Comparison of ENCODE assay signal across 1 cellular context in genomic region chr9:137194388-137194787, GRCh38.
TF ChIP-seq lines count a peak whose summit lies in the region.

No MANE protein-coding gene starts in this region.

TF ChIP-seq in HepG2, 621 proteins besides CTCF, POLR2A, EP300 and RAD21:
- no peak for TF ChIP-seq ZNF451 (CRISPR knock-in tag; IDR thresholded peaks at IDR 0.05)
- no peak for TF ChIP-seq HMG20B (CRISPR knock-in tag; conservative IDR thresholded peaks at IDR 0.05)
- no peak for TF ChIP-seq ZNF597 (CRISPR knock-in tag; IDR thresholded peaks at IDR 0.05)
- TF ChIP-seq ZFP37 (CRISPR knock-in tag; IDR thresholded peaks at IDR 0.05; ENCODE audit: borderline replicate concordance), result no peak
- no peak for TF ChIP-seq ZMYM4 (CRISPR knock-in tag; IDR thresholded peaks at IDR 0.05)
- TF ChIP-seq RCOR2 (CRISPR knock-in tag; IDR thresholded peaks at IDR 0.05), result no peak
- TF ChIP-seq TGIF2 (CRISPR knock-in tag; IDR thresholded peaks at IDR 0.05), result no peak
- no peak for TF ChIP-seq FIP1L1 (IDR thresholded peaks at IDR 0.05; ENCODE audit: borderline replicate concordance, insufficient read depth, low read depth, low read length)
- no peak for TF ChIP-seq ZFP36 (IDR thresholded peaks at IDR 0.05; ENCODE audit: borderline replicate concordance, low read depth, low read length, partially characterized antibody)
- no peak for TF ChIP-seq KDM1A (CRISPR knock-in tag; IDR thresholded peaks at IDR 0.05)
- no peak for TF ChIP-seq PRDM4 (CRISPR knock-in tag; IDR thresholded peaks at IDR 0.05; ENCODE audit: borderline replicate concordance)
- TF ChIP-seq HNRNPH1 (optimal IDR thresholded peaks at IDR 0.05; ENCODE audit: low read depth, low read length), result no peak
- no peak for TF ChIP-seq WIZ (CRISPR knock-in tag; IDR thresholded peaks at IDR 0.05)
- TF ChIP-seq ATAD3A (CRISPR knock-in tag; IDR thresholded peaks at IDR 0.05), result no peak
- TF ChIP-seq NCOA1 (CRISPR knock-in tag; IDR thresholded peaks at IDR 0.05), result no peak
